Comparison of ENCODE assay signal across 8 cellular contexts in genomic region chr3:7876741-7877297, GRCh38.
A peak's percentile ranks its signal among the peaks of the same experiment; 100 is the strongest.
DNase-seq lines count a peak whose midpoint lies in the region; ATAC-seq and TF ChIP-seq lines count a peak whose summit lies in the region.

No MANE protein-coding gene starts in this region.

- H3K9me2 ChIP-seq in Karpas-422 (replicated peaks; ENCODE audit: insufficient read depth, low read length) = no peaks in the 10 kb centered on the region

- H3K9me3 ChIP-seq in OCI-LY3 (ENCODE audit: insufficient read depth, low read length) (no peaks in the 10 kb centered on the region), Karpas-422 (ENCODE audit: low read length) (peaks cover 20% of the 10 kb centered on the region; the same call in 1 of the 2 replicates)

- H3K27me3 ChIP-seq in OCI-LY3 (ENCODE audit: low read depth, low read length) (no peaks in the 10 kb centered on the region), Karpas-422 (ENCODE audit: low read length) (no peaks in the 10 kb centered on the region)

- H3K27ac ChIP-seq in OCI-LY3 (ENCODE audit: low read length) (peak overlapping the region; percentile 6; the same call in 1 of the 2 replicates), Karpas-422 (ENCODE audit: low read length) (no peak overlapping the region)

- H4K20me1 ChIP-seq in OCI-LY3 (ENCODE audit: insufficient read depth, low read length) (no peaks in the 10 kb centered on the region), Karpas-422 (ENCODE audit: insufficient read depth, low read depth, low read length) (no peaks in the 10 kb centered on the region)

- TF ChIP-seq CTCF in OCI-LY3 (IDR thresholded peaks at IDR 0.05; ENCODE audit: low read depth, low read length) = no peak

- H3K79me2 ChIP-seq in OCI-LY3 (ENCODE audit: low read length) (no peaks in the 10 kb centered on the region), Karpas-422 (ENCODE audit: low read length) (no peaks in the 10 kb centered on the region)

- H3K9ac ChIP-seq in OCI-LY3 (ENCODE audit: low read length) = no peak overlapping the region
- no peak overlapping the region for H3K9ac ChIP-seq in Karpas-422 (ENCODE audit: low read length)

- H3K4me2 ChIP-seq in OCI-LY3 (ENCODE audit: low read length) (peak overlapping the region; percentile 34), Karpas-422 (ENCODE audit: low read depth, low read length, poor library complexity, severe bottlenecking) (no peak overlapping the region)

- peak overlapping the region; percentile 84; the same call in 1 of the 2 replicates for H2AFZ ChIP-seq in OCI-LY3 (ENCODE audit: low read depth, low read length)
- H2AFZ ChIP-seq in Karpas-422 (ENCODE audit: low read length) = no peak overlapping the region

- H3K4me3 ChIP-seq in OCI-LY3 (ENCODE audit: low read length) = no peak overlapping the region
- H3K4me3 ChIP-seq in Karpas-422 (ENCODE audit: low read length) = no peak overlapping the region

- intact Hi-C loops in left cardiac atrium (cut with DNase I) = no loop called here

- ATAC-seq in HG03139 (IDR thresholded peaks at IDR 0.05; ENCODE audit: unreplicated experiment) (no peak), GM18858 (IDR thresholded peaks at IDR 0.05; ENCODE audit: unreplicated experiment) (no peak), left cardiac atrium (no peak)

- DNase-seq in activated T-cell treated with anti-CD3 and anti-CD28 coated beads for 24 hours (ENCODE audit: low read depth) (peak; percentile 37), glomerular endothelial cell (ENCODE audit: extremely low read depth, low read depth, low spot score) (peak; percentile 52), left cardiac atrium (no peak), Karpas-422 (no peak)
- peak; percentile 13 to 15 for DNase-seq in stimulated activated CD8-positive, alpha-beta memory T cell treated with anti-CD3 and anti-CD28 coated beads, Interleukin-4, amount 100 ng/mL, for 4 hours (ENCODE audit: low read depth in 2 of 2, low spot score in 1 of 2)

- H3K4me1 ChIP-seq in OCI-LY3 (ENCODE audit: low read length) (peaks cover 25% of the 10 kb centered on the region), Karpas-422 (ENCODE audit: low read length) (no peaks in the 10 kb centered on the region)

- H3K36me3 ChIP-seq in OCI-LY3 (replicated peaks; ENCODE audit: low read depth, low read length) (no peaks in the 10 kb centered on the region), Karpas-422 (ENCODE audit: insufficient read depth, low read length) (no peaks in the 10 kb centered on the region)

Comparison
In these comparisons a context has a peak if more than half of its experiments do, and no peak if none do; other contexts are left out.
1. DNase-seq: peak in activated T-cell treated with anti-CD3 and anti-CD28 coated beads for 24 hours (single experiment), glomerular endothelial cell (single experiment) and stimulated activated CD8-positive, alpha-beta memory T cell treated with anti-CD3 and anti-CD28 coated beads, Interleukin-4, amount 100 ng/mL, for 4 hours (2 of 2); none in left cardiac atrium (single experiment) and Karpas-422 (single experiment).